In the genomic region with DNA sequence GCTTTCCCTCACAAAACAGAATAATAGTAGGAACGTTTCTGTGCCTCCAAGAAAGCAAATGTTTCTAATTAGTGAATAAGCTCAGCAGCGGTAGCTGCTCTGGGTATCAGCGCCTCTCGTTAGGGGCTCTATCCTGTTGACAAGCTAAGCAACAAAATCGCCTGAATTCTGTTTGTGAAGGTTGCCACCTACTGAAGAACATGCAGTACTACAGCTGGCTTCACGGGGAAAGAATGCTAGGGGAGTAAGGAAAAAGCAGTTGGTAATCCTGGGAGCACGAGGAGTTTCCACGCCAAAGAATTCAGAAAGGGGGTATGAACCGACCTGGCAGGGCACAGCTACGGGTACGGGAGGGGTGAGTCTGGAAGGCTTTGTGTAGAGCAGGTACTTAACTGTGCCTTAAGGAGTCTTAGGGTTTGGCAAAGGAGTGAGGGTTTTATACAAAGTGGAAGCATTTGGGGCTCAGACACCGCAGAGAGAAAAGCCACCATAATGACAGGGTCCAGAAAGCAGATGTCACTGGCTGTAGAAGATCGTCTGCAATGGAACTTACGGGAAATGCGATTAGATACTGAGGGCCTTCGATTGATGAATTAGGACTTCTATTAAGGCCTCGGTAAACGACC, we compare ENCODE assay signal across 7 cellular contexts.
DNase-seq lines count a peak whose midpoint lies in the region; ATAC-seq and TF ChIP-seq lines count a peak whose summit lies in the region.

No MANE protein-coding gene starts in this region.

- peaks cover 1% of the 10 kb centered on the region for H3K4me1 Mint-ChIP-seq in activated naive CD8-positive, alpha-beta T cell treated with anti-CD3 and anti-CD28 coated beads, Interleukin-2, amount 50 U/mL, for 24 hours

- no peaks in the 10 kb centered on the region for H3K27me3 ChIP-seq in heart right ventricle

- peaks cover 0 to 6% (median 0%) of the 10 kb centered on the region in 9 donors for H3K4me1 ChIP-seq in heart right ventricle

- H3K36me3 ChIP-seq in heart right ventricle, result no peaks in the 10 kb centered on the region

- H3K9me3 ChIP-seq in heart right ventricle, result peaks cover 0 to 3% (median 0%) of the 10 kb centered on the region in 11 donors

- WGBS in heart right ventricle, 2 donors, result 25 to 26% methylated on average over 18 of the region's 18 CpGs

- peak; percentile 89 for TF ChIP-seq CTCF in GM12864 (IDR thresholded peaks at IDR 0.05; ENCODE audit: low read depth, low read length, missing control alignments)
- TF ChIP-seq CTCF in heart right ventricle (IDR thresholded peaks at IDR 0.05), result peak; percentile 69 to 90 (median 89)

- H3K27me3 Mint-ChIP-seq in activated naive CD8-positive, alpha-beta T cell treated with anti-CD3 and anti-CD28 coated beads, Interleukin-2, amount 50 U/mL, for 24 hours, result peaks cover 1% of the 10 kb centered on the region

- no peak overlapping the region for H3K27ac Mint-ChIP-seq in activated naive CD8-positive, alpha-beta T cell treated with anti-CD3 and anti-CD28 coated beads, Interleukin-2, amount 50 U/mL, for 24 hours

- H3K27ac ChIP-seq in heart right ventricle, result peak overlapping the region in 1 of 10 donors; percentile 31

- intact Hi-C loops in heart right ventricle (cut with DNase I), result loop anchor here in 4 of 10 donors (2.0 to 5.0 kb wide), 2 partner anchors 30 to 33 kb away; no protein-coding TSS in a partner anchor
- intact Hi-C loops in posterior cingulate gyrus (cut with DNase I), result no loop called here

- ATAC-seq in activated naive CD8-positive, alpha-beta T cell treated with anti-CD3 and anti-CD28 coated beads, Interleukin-2, amount 50 U/mL, for 24 hours, result peak; percentile 69
- ATAC-seq in heart right ventricle, result peak in 7 of 8 donors; percentile 78 to 88 (median 83)

- no peak overlapping the region for H3K4me3 Mint-ChIP-seq in activated naive CD8-positive, alpha-beta T cell treated with anti-CD3 and anti-CD28 coated beads, Interleukin-2, amount 50 U/mL, for 24 hours

- H3K4me3 ChIP-seq in GM12864 (ENCODE audit: low read depth, low read length), result no peak overlapping the region
- peak overlapping the region in 3 of 10 donors; percentile 11 to 24 (median 15) for H3K4me3 ChIP-seq in heart right ventricle

- H3K9me3 Mint-ChIP-seq in activated naive CD8-positive, alpha-beta T cell treated with anti-CD3 and anti-CD28 coated beads, Interleukin-2, amount 50 U/mL, for 24 hours, result no peaks in the 10 kb centered on the region

- peak; percentile 16 for DNase-seq in GM12864 (ENCODE audit: low read depth)
- peak; percentile 76 for DNase-seq in HCEC 1CT
- DNase-seq in M059J (ENCODE audit: low read depth), result peak; percentile 73
- DNase-seq in SHP77 (lab: John Stamatoyannopoulos, UW), result peak; percentile 51 to 67
- DNase-seq in activated naive CD8-positive, alpha-beta T cell treated with anti-CD3 and anti-CD28 coated beads, Interleukin-2, amount 50 U/mL, for 24 hours, result peak; percentile 34
- DNase-seq in heart right ventricle, result peak in 1 of 2 donors; percentile 47
- peak in 7 of 10 donors; percentile 12 to 88 (median 46) for DNase-seq in posterior cingulate gyrus

- no peaks in the 10 kb centered on the region for H3K36me3 Mint-ChIP-seq in activated naive CD8-positive, alpha-beta T cell treated with anti-CD3 and anti-CD28 coated beads, Interleukin-2, amount 50 U/mL, for 24 hours (ENCODE audit: low read depth)
